ENCODE assay signal across 1 cellular context in the genomic region with DNA sequence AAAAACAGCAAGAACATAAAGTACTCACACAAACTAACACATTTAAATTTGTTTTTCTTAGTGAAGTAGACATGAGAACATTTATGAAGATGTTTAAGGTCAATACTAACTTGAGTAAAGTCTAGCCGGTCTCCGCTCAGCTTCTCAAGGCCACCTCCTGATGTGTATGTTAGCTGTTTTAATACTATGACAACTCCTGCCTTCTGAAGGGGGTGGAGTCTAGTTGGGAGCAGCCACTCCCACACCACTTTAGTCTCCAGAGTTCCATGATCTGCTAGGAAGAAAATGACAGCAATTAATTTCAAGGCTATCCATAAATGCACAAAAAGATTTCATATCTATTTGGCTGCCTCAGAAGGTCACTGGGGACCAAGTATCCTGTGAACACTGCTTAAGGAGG.
TF ChIP-seq lines count a peak whose summit lies in the region.

A gene (minus strand): TSS at position 168 of the 400 bp plus-strand sequence. CDS start 3,864 bp downstream, outside the sequence.

TF ChIP-seq in WTC11, 78 proteins besides CTCF, POLR2A, EP300 and RAD21 (continued from another document):
- TF ChIP-seq, protein P1, sequence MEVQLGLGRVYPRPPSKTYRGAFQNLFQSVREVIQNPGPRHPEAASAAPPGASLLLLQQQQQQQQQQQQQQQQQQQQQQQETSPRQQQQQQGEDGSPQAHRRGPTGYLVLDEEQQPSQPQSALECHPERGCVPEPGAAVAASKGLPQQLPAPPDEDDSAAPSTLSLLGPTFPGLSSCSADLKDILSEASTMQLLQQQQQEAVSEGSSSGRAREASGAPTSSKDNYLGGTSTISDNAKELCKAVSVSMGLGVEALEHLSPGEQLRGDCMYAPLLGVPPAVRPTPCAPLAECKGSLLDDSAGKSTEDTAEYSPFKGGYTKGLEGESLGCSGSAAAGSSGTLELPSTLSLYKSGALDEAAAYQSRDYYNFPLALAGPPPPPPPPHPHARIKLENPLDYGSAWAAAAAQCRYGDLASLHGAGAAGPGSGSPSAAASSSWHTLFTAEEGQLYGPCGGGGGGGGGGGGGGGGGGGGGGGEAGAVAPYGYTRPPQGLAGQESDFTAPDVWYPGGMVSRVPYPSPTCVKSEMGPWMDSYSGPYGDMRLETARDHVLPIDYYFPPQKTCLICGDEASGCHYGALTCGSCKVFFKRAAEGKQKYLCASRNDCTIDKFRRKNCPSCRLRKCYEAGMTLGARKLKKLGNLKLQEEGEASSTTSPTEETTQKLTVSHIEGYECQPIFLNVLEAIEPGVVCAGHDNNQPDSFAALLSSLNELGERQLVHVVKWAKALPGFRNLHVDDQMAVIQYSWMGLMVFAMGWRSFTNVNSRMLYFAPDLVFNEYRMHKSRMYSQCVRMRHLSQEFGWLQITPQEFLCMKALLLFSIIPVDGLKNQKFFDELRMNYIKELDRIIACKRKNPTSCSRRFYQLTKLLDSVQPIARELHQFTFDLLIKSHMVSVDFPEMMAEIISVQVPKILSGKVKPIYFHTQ (CRISPR knock-in tag; IDR thresholded peaks at IDR 0.05): no peak
- TF ChIP-seq, protein P2, sequence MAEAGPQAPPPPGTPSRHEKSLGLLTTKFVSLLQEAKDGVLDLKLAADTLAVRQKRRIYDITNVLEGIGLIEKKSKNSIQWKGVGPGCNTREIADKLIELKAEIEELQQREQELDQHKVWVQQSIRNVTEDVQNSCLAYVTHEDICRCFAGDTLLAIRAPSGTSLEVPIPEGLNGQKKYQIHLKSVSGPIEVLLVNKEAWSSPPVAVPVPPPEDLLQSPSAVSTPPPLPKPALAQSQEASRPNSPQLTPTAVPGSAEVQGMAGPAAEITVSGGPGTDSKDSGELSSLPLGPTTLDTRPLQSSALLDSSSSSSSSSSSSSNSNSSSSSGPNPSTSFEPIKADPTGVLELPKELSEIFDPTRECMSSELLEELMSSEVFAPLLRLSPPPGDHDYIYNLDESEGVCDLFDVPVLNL (CRISPR knock-in tag; IDR thresholded peaks at IDR 0.05; ENCODE audit: borderline replicate concordance, low read depth): no peak
